ENCODE assay signal across 11 cellular contexts in the genomic region with DNA sequence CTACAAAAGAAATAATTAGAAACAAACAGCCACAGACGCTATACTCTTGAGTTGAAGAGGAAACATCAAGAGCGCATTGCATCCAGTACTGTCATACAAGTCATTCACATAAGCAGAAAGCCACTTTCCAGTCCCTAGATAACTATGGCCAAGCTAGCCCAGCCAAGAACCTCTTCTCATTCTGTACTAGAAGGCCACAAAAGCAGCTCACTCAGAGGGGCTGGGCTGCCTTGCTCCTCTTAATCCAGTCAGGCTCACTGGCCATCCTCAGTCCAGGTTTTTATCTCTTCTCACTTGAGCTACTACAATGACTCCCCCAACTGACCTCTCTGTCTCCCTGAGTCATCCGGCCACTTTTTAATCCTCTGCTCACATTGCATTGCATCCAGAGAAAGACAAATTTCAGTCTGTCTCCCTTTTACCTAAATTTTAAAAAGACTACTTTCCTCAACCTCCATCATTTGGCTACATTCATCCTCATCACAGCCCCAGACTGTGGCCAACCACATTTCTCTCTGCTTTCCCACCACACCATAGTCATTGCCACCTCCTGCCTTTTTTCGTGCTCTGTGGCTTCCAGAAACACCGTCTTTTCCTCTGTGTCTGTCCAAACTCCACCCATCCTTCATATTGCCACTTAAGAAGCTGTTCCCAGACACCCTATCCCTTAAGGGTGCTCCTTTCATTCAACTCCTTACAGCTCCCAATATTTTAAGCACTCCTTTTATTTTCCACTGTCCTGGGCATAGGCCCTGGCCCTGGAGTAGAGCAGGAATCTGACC. TPM values are rescaled to one million over a fixed set of nuclear protein-coding genes. Genes with fewer than 3 reads are reported as not detected.
A peak's percentile ranks its signal among the peaks of the same experiment; 100 is the strongest.
DNase-seq lines count a peak whose midpoint lies in the region; ATAC-seq and TF ChIP-seq lines count a peak whose summit lies in the region.
"Had no signal": no experiment of that assay in that cellular context is flagged by ENCODE, and none has a peak within 500 bp of the region (broad histone marks: within the 10 kb centered on the region; RNA-seq: fewer than 3 reads in every experiment).

No MANE protein-coding gene starts in this region.

- no peaks in the 10 kb centered on the region for H3K27me3 ChIP-seq in BLaER1 treated with 17β-estradiol and CSF1 and Interleukin-3, amounts not matched to agents 10 nM and 100 nM
- no peaks in the 10 kb centered on the region for H3K27me3 ChIP-seq in adipocyte (replicated peaks; ENCODE audit: control insufficient read depth, insufficient read depth, low read length)
- H3K27me3 ChIP-seq: BE2C had no signal

- no peaks in the 10 kb centered on the region; a peak in 1 of 22 replicates for H3K36me3 ChIP-seq in BLaER1 treated with 17β-estradiol and CSF1 and Interleukin-3, amounts not matched to agents 10 nM and 100 nM
- no peaks in the 10 kb centered on the region for H3K36me3 ChIP-seq in adipocyte (ENCODE audit: control insufficient read depth, insufficient read depth, low read length, severe bottlenecking)
- H3K36me3 ChIP-seq: BE2C had no signal

- DNase-seq in adipocyte (ENCODE audit: low read depth): no peak
- no peak for DNase-seq in left cardiac atrium
- no peak for DNase-seq in sciatic nerve (ENCODE audit: low spot score)
- DNase-seq in glutamatergic neuron: no peak
- no peak for DNase-seq in activated CD4-positive, alpha-beta T cell treated with anti-CD3 and anti-CD28 coated beads for 4 hours
- no peak for DNase-seq in EL
- no peak for DNase-seq in activated naive CD8-positive, alpha-beta T cell treated with anti-CD3 and anti-CD28 coated beads for 36 hours
- DNase-seq: activated CD4-positive, CD25-positive, alpha-beta regulatory T cell; BE2C had no signal

- ATAC-seq in left cardiac atrium: peak; percentile 50 to 88
- ATAC-seq in sciatic nerve: peak; percentile 31

- H4K20me1 ChIP-seq in BLaER1 treated with 17β-estradiol and CSF1 and Interleukin-3, amounts not matched to agents 10 nM and 100 nM: no peaks in the 10 kb centered on the region

- no peak overlapping the region for H3K9ac ChIP-seq in BLaER1 treated with 17β-estradiol and CSF1 and Interleukin-3, amounts not matched to agents 10 nM and 100 nM
- peak overlapping the region; percentile 74 for H3K9ac ChIP-seq in adipocyte (ENCODE audit: low read length)

- peaks cover 9% of the 10 kb centered on the region for H3K4me1 Mint-ChIP-seq in glutamatergic neuron (ENCODE audit: low read depth, unreplicated experiment)
- peaks cover 7% of the 10 kb centered on the region for H3K4me1 Mint-ChIP-seq in activated naive CD8-positive, alpha-beta T cell treated with anti-CD3 and anti-CD28 coated beads for 36 hours

- H3K9me3 Mint-ChIP-seq in glutamatergic neuron (ENCODE audit: unreplicated experiment): peaks cover 8% of the 10 kb centered on the region
- H3K9me3 Mint-ChIP-seq in activated naive CD8-positive, alpha-beta T cell treated with anti-CD3 and anti-CD28 coated beads for 36 hours: peaks cover 9% of the 10 kb centered on the region

- peaks cover 16 to 26% (median 21%) of the 10 kb centered on the region in 11 experiments for H3K9me3 ChIP-seq in BLaER1 treated with 17β-estradiol and CSF1 and Interleukin-3, amounts not matched to agents 10 nM and 100 nM (replicated peaks in 1 of 11)
- H3K9me3 ChIP-seq in adipocyte (ENCODE audit: control insufficient read depth, low read length): peaks cover 10% of the 10 kb centered on the region
- H3K9me3 ChIP-seq: BE2C had no signal

- intact Hi-C loops in left cardiac atrium (cut with DNase I) (no loop called here), sciatic nerve (cut with DNase I) (no loop called here)

- TF ChIP-seq CTCF in glutamatergic neuron (IDR thresholded peaks at IDR 0.05; ENCODE audit: partially characterized antibody, unreplicated experiment): no peak

- H3K4me3 Mint-ChIP-seq in glutamatergic neuron (ENCODE audit: unreplicated experiment): no peak overlapping the region
- no peak overlapping the region for H3K4me3 Mint-ChIP-seq in activated naive CD8-positive, alpha-beta T cell treated with anti-CD3 and anti-CD28 coated beads for 36 hours

- H3K27ac Mint-ChIP-seq in glutamatergic neuron (ENCODE audit: unreplicated experiment): no peak overlapping the region
- no peak overlapping the region for H3K27ac Mint-ChIP-seq in activated naive CD8-positive, alpha-beta T cell treated with anti-CD3 and anti-CD28 coated beads for 36 hours

- peak overlapping the region in 6 of 11 experiments; percentile 27 to 52 (median 38); a peak in 6 of 22 replicates for H3K4me2 ChIP-seq in BLaER1 treated with 17β-estradiol and CSF1 and Interleukin-3, amounts not matched to agents 10 nM and 100 nM

- H3K36me3 Mint-ChIP-seq in glutamatergic neuron (ENCODE audit: unreplicated experiment): peaks cover 12% of the 10 kb centered on the region
- no peaks in the 10 kb centered on the region for H3K36me3 Mint-ChIP-seq in activated naive CD8-positive, alpha-beta T cell treated with anti-CD3 and anti-CD28 coated beads for 36 hours

- peaks cover 2% of the 10 kb centered on the region for H3K27me3 Mint-ChIP-seq in glutamatergic neuron (ENCODE audit: unreplicated experiment)
- peaks cover 6% of the 10 kb centered on the region for H3K27me3 Mint-ChIP-seq in activated naive CD8-positive, alpha-beta T cell treated with anti-CD3 and anti-CD28 coated beads for 36 hours

- H3K27ac ChIP-seq in BLaER1 treated with 17β-estradiol and CSF1 and Interleukin-3, amounts not matched to agents 10 nM and 100 nM: no peak overlapping the region

- peaks cover 10 to 14% (median 11%) of the 10 kb centered on the region in 10 experiments for H3K4me1 ChIP-seq in BLaER1 treated with 17β-estradiol and CSF1 and Interleukin-3, amounts not matched to agents 10 nM and 100 nM
- peaks cover 63% of the 10 kb centered on the region for H3K4me1 ChIP-seq in adipocyte (ENCODE audit: control insufficient read depth, insufficient read depth, low read length)

- H3K4me3 ChIP-seq in BLaER1 treated with 17β-estradiol and CSF1 and Interleukin-3, amounts not matched to agents 10 nM and 100 nM: no peak overlapping the region
- H3K4me3 ChIP-seq in adipocyte (ENCODE audit: low read length): peak overlapping the region; percentile 49

RNA-seq across cellular contexts. Expression of gene PPP1R3C, which starts 25.0 kb away (rescaled TPM):
- total RNA-seq in left cardiac atrium: 100 to 1,000 TPM; 173 to 184 TPM
- 10.9 TPM for total RNA-seq in sciatic nerve
- total RNA-seq in glutamatergic neuron (ENCODE audit: unreplicated experiment): 19.4 TPM
- total RNA-seq in activated naive CD8-positive, alpha-beta T cell treated with anti-CD3 and anti-CD28 coated beads for 36 hours: under 1 TPM; 0.25 to 0.36 TPM
- total RNA-seq: OCI-LY7 had no signal
